40 cellular contexts compared by ENCODE assay signal in genomic region chr2:161658259-161658658, GRCh38. TPM values are rescaled to one million over a fixed set of nuclear protein-coding genes. Genes with fewer than 3 reads are reported as not detected.
"Had no signal": no experiment of that assay in that cellular context is flagged by ENCODE, and none has a peak within 500 bp of the region (broad histone marks: within the 10 kb centered on the region; RNA-seq: fewer than 3 reads in every experiment).

No MANE protein-coding gene starts in this region.

- H3K4me3 ChIP-seq: adrenal gland, ascending aorta, body of pancreas, breast epithelium, cardiac muscle cell had no signal

- H3K27ac Mint-ChIP-seq: activated naive CD4-positive, alpha-beta T cell treated with anti-CD3 and anti-CD28 coated beads for 36 hours; activated naive CD4-positive, alpha-beta T cell treated with anti-CD3 and anti-CD28 coated beads, Interleukin-2, amount 10 ng/mL, durations not matched to agents 7 days and 5 days; activated naive CD4-positive, alpha-beta T cell treated with anti-CD3 and anti-CD28 coated beads, Interleukin-2, amount 50 U/mL, for 24 hours; activated naive CD4-positive, alpha-beta T cell treated with anti-CD3 and anti-CD28 coated beads, Interleukin-2, amount 50 U/mL, for 72 hours; activated naive CD8-positive, alpha-beta T cell; activated naive CD8-positive, alpha-beta T cell treated with anti-CD3 and anti-CD28 coated beads for 36 hours; activated naive CD8-positive, alpha-beta T cell treated with anti-CD3 and anti-CD28 coated beads, Interleukin-2, amount 10 ng/mL, durations not matched to agents 7 days and 5 days; activated naive CD8-positive, alpha-beta T cell treated with anti-CD3 and anti-CD28 coated beads, Interleukin-2, amount 50 U/mL, for 24 hours; activated T-cell treated with anti-CD3 and anti-CD28 coated beads, Interleukin-2, amount 50 U/mL, for 24 hours; activated T-cell treated with anti-CD3 and anti-CD28 coated beads, Interleukin-2, amount 50 U/mL, for 72 hours; activated T-helper 1 cell treated with anti-CD3 and anti-CD28 coated beads, Interleukin-12 subunit alpha, Interleukin-12 subunit beta, Interleukin-2, Interleukin-4 antibody, amounts not matched to agents 30 ng/mL and 10 ng/mL and 1 ng/mL, durations not matched to agents 14 hours and 24 hours and 36 hours; activated T-helper 17 cell treated with anti-CD3 and anti-CD28 coated beads, Interleukin-2, amount 50 U/mL, for 72 hours; activated T-helper 2 cell treated with anti-CD3 and anti-CD28 coated beads, Interferon-gamma antibody, Interleukin-2, Interleukin-4, amounts not matched to agents 10 μg/mL and 5 μg/mL and 100 μg/mL, durations not matched to agents 14 hours and 24 hours and 36 hours; brain had no signal

- H3K4me1 ChIP-seq: adrenal gland, ascending aorta, body of pancreas, breast epithelium had no signal

- H3K4me3 Mint-ChIP-seq: activated naive CD4-positive, alpha-beta T cell treated with anti-CD3 and anti-CD28 coated beads for 36 hours; activated naive CD4-positive, alpha-beta T cell treated with anti-CD3 and anti-CD28 coated beads, Interleukin-2, amount 10 ng/mL, durations not matched to agents 7 days and 5 days; activated naive CD4-positive, alpha-beta T cell treated with anti-CD3 and anti-CD28 coated beads, Interleukin-2, amount 50 U/mL, for 24 hours; activated naive CD8-positive, alpha-beta T cell; activated naive CD8-positive, alpha-beta T cell treated with anti-CD3 and anti-CD28 coated beads for 36 hours; activated naive CD8-positive, alpha-beta T cell treated with anti-CD3 and anti-CD28 coated beads, Interleukin-2, amount 10 ng/mL, durations not matched to agents 7 days and 5 days; activated naive CD8-positive, alpha-beta T cell treated with anti-CD3 and anti-CD28 coated beads, Interleukin-2, amount 50 U/mL, for 24 hours; activated T-cell treated with anti-CD3 and anti-CD28 coated beads, Interleukin-2, amount 50 U/mL, for 24 hours; activated T-cell treated with anti-CD3 and anti-CD28 coated beads, Interleukin-2, amount 50 U/mL, for 4 hours; activated T-cell treated with anti-CD3 and anti-CD28 coated beads, Interleukin-2, amount 50 U/mL, for 72 hours; activated T-helper 1 cell treated with anti-CD3 and anti-CD28 coated beads, Interleukin-12 subunit alpha, Interleukin-12 subunit beta, Interleukin-2, Interleukin-4 antibody, amounts not matched to agents 30 ng/mL and 10 ng/mL and 1 ng/mL, durations not matched to agents 14 hours and 24 hours and 36 hours; activated T-helper 17 cell treated with anti-CD3 and anti-CD28 coated beads, Interleukin-2, amount 50 U/mL, for 72 hours; brain; central memory CD8-positive, alpha-beta T cell had no signal

- H3K27ac ChIP-seq: adrenal gland, ascending aorta, body of pancreas, brain microvascular endothelial cell, breast epithelium, cardiac muscle cell had no signal

- H3K36me3 Mint-ChIP-seq: activated naive CD4-positive, alpha-beta T cell treated with anti-CD3 and anti-CD28 coated beads, Interleukin-2, amount 10 ng/mL, durations not matched to agents 7 days and 5 days; activated naive CD4-positive, alpha-beta T cell treated with anti-CD3 and anti-CD28 coated beads, Interleukin-2, amount 50 U/mL, for 24 hours; activated naive CD4-positive, alpha-beta T cell treated with anti-CD3 and anti-CD28 coated beads, Interleukin-2, amount 50 U/mL, for 72 hours; activated naive CD8-positive, alpha-beta T cell; activated naive CD8-positive, alpha-beta T cell treated with anti-CD3 and anti-CD28 coated beads for 36 hours; activated naive CD8-positive, alpha-beta T cell treated with anti-CD3 and anti-CD28 coated beads, Interleukin-2, amount 10 ng/mL, durations not matched to agents 7 days and 5 days had no signal

- H3K9me3 ChIP-seq: adrenal gland, body of pancreas had no signal

- FAIRE-seq: astrocyte, bronchial epithelial cell had no signal

- H3K9me3 Mint-ChIP-seq: activated naive CD4-positive, alpha-beta T cell treated with anti-CD3 and anti-CD28 coated beads for 36 hours; activated naive CD4-positive, alpha-beta T cell treated with anti-CD3 and anti-CD28 coated beads, Interleukin-2, amount 10 ng/mL, durations not matched to agents 7 days and 5 days; activated naive CD4-positive, alpha-beta T cell treated with anti-CD3 and anti-CD28 coated beads, Interleukin-2, amount 50 U/mL, for 24 hours; activated naive CD8-positive, alpha-beta T cell treated with anti-CD3 and anti-CD28 coated beads, Interleukin-2, amount 10 ng/mL, durations not matched to agents 7 days and 5 days; activated T-cell treated with anti-CD3 and anti-CD28 coated beads, Interleukin-2, amount 50 U/mL, for 72 hours; activated T-helper 1 cell treated with anti-CD3 and anti-CD28 coated beads, Interleukin-12 subunit alpha, Interleukin-12 subunit beta, Interleukin-2, Interleukin-4 antibody, amounts not matched to agents 30 ng/mL and 10 ng/mL and 1 ng/mL, durations not matched to agents 14 hours and 24 hours and 36 hours; activated T-helper 17 cell treated with anti-CD3 and anti-CD28 coated beads, Interleukin-2, amount 50 U/mL, for 72 hours; activated T-helper 2 cell treated with anti-CD3 and anti-CD28 coated beads, Interferon-gamma antibody, Interleukin-2, Interleukin-4, amounts not matched to agents 10 μg/mL and 5 μg/mL and 100 μg/mL, durations not matched to agents 14 hours and 24 hours and 36 hours had no signal

- DNase-seq: activated effector memory CD4-positive, alpha-beta T cell treated with anti-CD3 and anti-CD28 coated beads, Interleukin-2, amount 50 U/mL, for 16 hours; activated effector memory CD4-positive, alpha-beta T cell treated with Interleukin-2 at 50 U/mL for 16 hours; activated gamma-delta T cell; activated gamma-delta T cell treated with Interleukin-2 at 50 U/mL for 16 hours; activated naive CD4-positive, alpha-beta T cell; activated naive CD4-positive, alpha-beta T cell treated with anti-CD3 and anti-CD28 coated beads for 36 hours; activated naive CD4-positive, alpha-beta T cell treated with anti-CD3 and anti-CD28 coated beads, Interleukin-2, amount 10 ng/mL, durations not matched to agents 7 days and 5 days; activated naive CD4-positive, alpha-beta T cell treated with anti-CD3 and anti-CD28 coated beads, Interleukin-2, amount 50 U/mL, for 16 hours; activated naive CD4-positive, alpha-beta T cell treated with Interleukin-2 at 50 U/mL for 16 hours; activated naive CD8-positive, alpha-beta T cell treated with anti-CD3 and anti-CD28 coated beads for 36 hours; activated naive CD8-positive, alpha-beta T cell treated with anti-CD3 and anti-CD28 coated beads, Interleukin-2, amount 10 ng/mL, durations not matched to agents 7 days and 5 days; activated naive CD8-positive, alpha-beta T cell treated with anti-CD3 and anti-CD28 coated beads, Interleukin-2, amount 50 U/mL, for 24 hours; activated T-cell treated with anti-CD3 and anti-CD28 coated beads, Interleukin-2, amount 50 U/mL, for 24 hours; activated T-cell treated with anti-CD3 and anti-CD28 coated beads, Interleukin-2, amount 50 U/mL, for 4 hours; activated T-cell treated with anti-CD3 and anti-CD28 coated beads, Interleukin-2, amount 50 U/mL, for 48 hours; activated T-cell treated with anti-CD3 and anti-CD28 coated beads, Interleukin-2, amount 50 U/mL, for 72 hours; adrenal gland; amniotic stem cell; amygdala; anterior cingulate cortex; aorta; body of pancreas; brain microvascular endothelial cell; caudate nucleus; central memory CD4-positive, alpha-beta T cell had no signal

- H3K36me3 ChIP-seq: adrenal gland, ascending aorta, brain microvascular endothelial cell, breast epithelium, cardiac muscle cell had no signal

- ATAC-seq: activated naive CD4-positive, alpha-beta T cell treated with anti-CD3 and anti-CD28 coated beads, Interleukin-2, amount 50 U/mL, for 72 hours; activated naive CD8-positive, alpha-beta T cell treated with anti-CD3 and anti-CD28 coated beads, Interleukin-2, amount 50 U/mL, for 24 hours; activated T-cell treated with anti-CD3 and anti-CD28 coated beads, Interleukin-2, amount 50 U/mL, for 4 hours; activated T-cell treated with anti-CD3 and anti-CD28 coated beads, Interleukin-2, amount 50 U/mL, for 72 hours; activated T-helper 17 cell treated with anti-CD3 and anti-CD28 coated beads, Interleukin-2, amount 50 U/mL, for 72 hours; body of pancreas had no signal

- H3K4me1 Mint-ChIP-seq: activated naive CD4-positive, alpha-beta T cell treated with anti-CD3 and anti-CD28 coated beads, Interleukin-2, amount 10 ng/mL, durations not matched to agents 7 days and 5 days; activated naive CD4-positive, alpha-beta T cell treated with anti-CD3 and anti-CD28 coated beads, Interleukin-2, amount 50 U/mL, for 24 hours; activated naive CD8-positive, alpha-beta T cell treated with anti-CD3 and anti-CD28 coated beads for 36 hours; activated naive CD8-positive, alpha-beta T cell treated with anti-CD3 and anti-CD28 coated beads, Interleukin-2, amount 10 ng/mL, durations not matched to agents 7 days and 5 days; activated naive CD8-positive, alpha-beta T cell treated with anti-CD3 and anti-CD28 coated beads, Interleukin-2, amount 50 U/mL, for 24 hours; activated T-helper 17 cell treated with anti-CD3 and anti-CD28 coated beads, Interleukin-2, amount 50 U/mL, for 72 hours; central memory CD8-positive, alpha-beta T cell had no signal

- H3K27me3 ChIP-seq: adrenal gland, ascending aorta, body of pancreas, brain microvascular endothelial cell, breast epithelium, cardiac muscle cell had no signal

- H3K27me3 Mint-ChIP-seq: activated naive CD8-positive, alpha-beta T cell treated with anti-CD3 and anti-CD28 coated beads, Interleukin-2, amount 50 U/mL, for 24 hours; activated T-helper 17 cell treated with anti-CD3 and anti-CD28 coated beads, Interleukin-2, amount 50 U/mL, for 72 hours; brain; central memory CD8-positive, alpha-beta T cell had no signal

RNA-seq across cellular contexts. Expression of gene SLC4A10, which starts 34.0 kb away (rescaled TPM):
- total RNA-seq: ascending aorta, astrocyte, bronchial epithelial cell, cardiac muscle cell, cardiac septum, chondrocyte had no signal
- polyA plus RNA-seq: cardiac muscle cell had no signal
